In genomic region chr14:105601360-105602242, GRCh38 we compare ENCODE assay signal across 16 cellular contexts.
"Had no signal": no experiment of that assay in that cellular context is flagged by ENCODE, and none has a peak within 500 bp of the region (broad histone marks: within the 10 kb centered on the region; RNA-seq: fewer than 3 reads in every experiment).

No MANE protein-coding gene starts in this region.

- H3K4me1 ChIP-seq: upper lobe of right lung had no signal

- H3K4me1 Mint-ChIP-seq: activated naive CD4-positive, alpha-beta T cell treated with anti-CD3 and anti-CD28 coated beads, Interleukin-2, amount 50 U/mL, for 24 hours; activated T-helper 17 cell treated with anti-CD3 and anti-CD28 coated beads, Interleukin-2, amount 50 U/mL, for 72 hours; brain; central memory CD8-positive, alpha-beta T cell had no signal

- H3K36me3 Mint-ChIP-seq: activated CD4-positive, alpha-beta memory T cell treated with anti-CD3 and anti-CD28 coated beads for 36 hours; activated naive CD4-positive, alpha-beta T cell treated with anti-CD3 and anti-CD28 coated beads, Interleukin-2, amount 50 U/mL, for 24 hours; brain; naive thymus-derived CD8-positive, alpha-beta T cell had no signal

- H3K4me3 ChIP-seq: mucosa of descending colon, smooth muscle cell, upper lobe of right lung had no signal

- ATAC-seq: activated CD4-positive, CD25-positive, alpha-beta regulatory T cell treated with anti-CD3 and anti-CD28 coated beads, Interleukin-2, amount 50 U/mL, for 24 hours; activated T-helper 17 cell treated with anti-CD3 and anti-CD28 coated beads, Interleukin-2, amount 50 U/mL, for 72 hours; left cardiac atrium; mucosa of descending colon; naive thymus-derived CD8-positive, alpha-beta T cell; right cardiac atrium; upper lobe of right lung had no signal

- H3K9me3 ChIP-seq: mucosa of descending colon, upper lobe of right lung had no signal

- H3K36me3 ChIP-seq: upper lobe of right lung had no signal

- DNase-seq: activated CD4-positive, alpha-beta memory T cell treated with anti-CD3 and anti-CD28 coated beads for 36 hours; left cardiac atrium; naive thymus-derived CD8-positive, alpha-beta T cell; stimulated activated CD4-positive, alpha-beta T cell treated with anti-CD3 and anti-CD28 coated beads, Interleukin-2, amount 100 ng/mL, for 24 hours; stimulated activated naive CD4-positive, alpha-beta T cell treated with Interleukin-2 at 50 U/mL for 16 hours; upper lobe of right lung had no signal

- H3K9me3 Mint-ChIP-seq: activated CD4-positive, alpha-beta memory T cell treated with anti-CD3 and anti-CD28 coated beads for 36 hours; activated naive CD4-positive, alpha-beta T cell treated with anti-CD3 and anti-CD28 coated beads, Interleukin-2, amount 50 U/mL, for 24 hours; activated T-helper 17 cell treated with anti-CD3 and anti-CD28 coated beads, Interleukin-2, amount 50 U/mL, for 72 hours; central memory CD8-positive, alpha-beta T cell; dendritic cell treated with granulocyte-macrophage colony-stimulating factor and Interleukin-4, amounts not matched to agents 40 ng/mL and 50 ng/mL, for 4 days; naive thymus-derived CD8-positive, alpha-beta T cell had no signal

- H3K4me2 ChIP-seq: smooth muscle cell had no signal

- H3K27ac ChIP-seq: upper lobe of right lung had no signal

- H3K27me3 Mint-ChIP-seq: activated CD4-positive, alpha-beta memory T cell treated with anti-CD3 and anti-CD28 coated beads for 36 hours; activated naive CD4-positive, alpha-beta T cell treated with anti-CD3 and anti-CD28 coated beads, Interleukin-2, amount 50 U/mL, for 24 hours; activated T-helper 17 cell treated with anti-CD3 and anti-CD28 coated beads, Interleukin-2, amount 50 U/mL, for 72 hours; brain; central memory CD8-positive, alpha-beta T cell; dendritic cell treated with granulocyte-macrophage colony-stimulating factor and Interleukin-4, amounts not matched to agents 40 ng/mL and 50 ng/mL, for 4 days; progenitor cell of endocrine pancreas had no signal

- H3K4me3 Mint-ChIP-seq: activated CD4-positive, alpha-beta memory T cell treated with anti-CD3 and anti-CD28 coated beads for 36 hours; activated naive CD4-positive, alpha-beta T cell treated with anti-CD3 and anti-CD28 coated beads, Interleukin-2, amount 50 U/mL, for 24 hours; activated T-helper 17 cell treated with anti-CD3 and anti-CD28 coated beads, Interleukin-2, amount 50 U/mL, for 72 hours; brain; central memory CD8-positive, alpha-beta T cell; dendritic cell treated with granulocyte-macrophage colony-stimulating factor and Interleukin-4, amounts not matched to agents 40 ng/mL and 50 ng/mL, for 4 days; naive thymus-derived CD8-positive, alpha-beta T cell had no signal

- H3K27ac Mint-ChIP-seq: activated CD4-positive, alpha-beta memory T cell treated with anti-CD3 and anti-CD28 coated beads for 36 hours; activated naive CD4-positive, alpha-beta T cell treated with anti-CD3 and anti-CD28 coated beads, Interleukin-2, amount 50 U/mL, for 24 hours; activated T-helper 17 cell treated with anti-CD3 and anti-CD28 coated beads, Interleukin-2, amount 50 U/mL, for 72 hours; brain; dendritic cell treated with granulocyte-macrophage colony-stimulating factor and Interleukin-4, amounts not matched to agents 40 ng/mL and 50 ng/mL, for 4 days; naive thymus-derived CD8-positive, alpha-beta T cell; progenitor cell of endocrine pancreas had no signal

- H3K27me3 ChIP-seq: upper lobe of right lung had no signal
